Comparison of ENCODE assay signal across 8 cellular contexts in the genomic region with DNA sequence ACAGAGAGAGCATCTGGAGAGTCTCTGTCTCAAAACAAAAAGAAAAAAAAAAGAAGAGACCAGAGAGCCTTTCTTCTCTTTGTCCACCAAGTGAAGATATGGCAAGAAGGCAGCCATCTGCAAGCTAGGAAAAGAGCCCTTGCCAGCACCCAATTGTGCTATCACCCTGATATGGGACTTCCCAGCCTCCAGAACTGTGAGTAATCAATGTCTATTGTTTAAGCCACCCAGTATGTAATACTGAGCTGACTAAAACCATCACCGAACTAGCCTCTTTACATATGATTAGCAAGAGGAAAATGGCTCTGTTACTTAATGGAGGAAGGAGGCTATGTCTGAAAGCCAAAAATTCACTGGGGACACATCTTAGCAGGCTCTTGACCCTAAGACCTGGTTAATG. TPM values are rescaled to one million over a fixed set of nuclear protein-coding genes. Genes with fewer than 3 reads are reported as not detected.
DNase-seq lines count a peak whose midpoint lies in the region; ATAC-seq, FAIRE-seq and TF ChIP-seq lines count a peak whose summit lies in the region.
"Not testable (repeated sequence)": the region's sequence is repeated elsewhere in the genome, so short reads cannot be mapped to it uniquely, and the experiment has no call there.

No MANE protein-coding gene starts in this region.

- not testable (repeated sequence) for TF ChIP-seq CTCF in A549 (IDR thresholded peaks at IDR 0.05); foreskin keratinocyte (conservative IDR thresholded peaks at IDR 0.05); HepG2 (CRISPR knock-in tag; IDR thresholded peaks at IDR 0.05)

- H3K4me1 ChIP-seq in A549, foreskin keratinocyte: not testable (repeated sequence)
- H3K4me1 ChIP-seq in HepG2 (ENCODE audit: insufficient read depth, low read length): peaks cover 14% of the 10 kb centered on the region

- not testable (repeated sequence) for H3K27ac Mint-ChIP-seq in activated CD4-positive, alpha-beta T cell treated with anti-CD3 and anti-CD28 coated beads for 36 hours; activated T-helper 17 cell treated with anti-CD3 and anti-CD28 coated beads, Interleukin-2, amount 50 U/mL, for 72 hours; activated naive CD8-positive, alpha-beta T cell treated with anti-CD3 and anti-CD28 coated beads, Interleukin-2, amount 50 U/mL, for 24 hours

- not testable (repeated sequence) for TF ChIP-seq POLR2A in A549 (IDR thresholded peaks at IDR 0.05; ENCODE audit: low read length); HepG2 (IDR thresholded peaks at IDR 0.05; ENCODE audit: insufficient read depth in 1 of 2, low read depth in 2 of 2, low read length in 2 of 2)

- FAIRE-seq in A549 (lab: Jason Lieb, UNC): peak; percentile 13
- not testable (repeated sequence) for FAIRE-seq in HepG2 (lab: Jason Lieb, UNC)

- WGBS in A549 (ENCODE audit: missing lambda C conversion rate): 60% methylated on average over 1 of the region's 1 CpG
- whole genome bisulfite sequencing in HepG2 (ENCODE audit: low lambda C conversion rate): 80% methylated on average over 1 of the region's 1 CpG

- H3K9me3 Mint-ChIP-seq in activated CD4-positive, alpha-beta T cell treated with anti-CD3 and anti-CD28 coated beads for 36 hours (ENCODE audit: low read depth); activated T-helper 17 cell treated with anti-CD3 and anti-CD28 coated beads, Interleukin-2, amount 50 U/mL, for 72 hours; activated naive CD8-positive, alpha-beta T cell treated with anti-CD3 and anti-CD28 coated beads, Interleukin-2, amount 50 U/mL, for 24 hours: not testable (repeated sequence)

- BruUV-seq in HepG2 (replicated peaks; lab: Mats Ljungman, UMichigan): not testable (repeated sequence)

- intact Hi-C loops in activated CD4-positive, alpha-beta T cell treated with anti-CD3 and anti-CD28 coated beads for 36 hours (cut with DNase I, micrococcal nuclease); HepG2 (cut with micrococcal nuclease; ENCODE audit: unreplicated experiment): not testable (repeated sequence)

- H3K9ac ChIP-seq in HepG2 (ENCODE audit: insufficient read depth, low read depth, low read length): not testable (repeated sequence)

- H4K20me1 ChIP-seq in HepG2 (ENCODE audit: insufficient read depth, low read length): not testable (repeated sequence)

- not testable (repeated sequence) for DNase-seq in A549 (ENCODE audit: low read depth in 1 of 2, low spot score in 1 of 2); activated CD4-positive, alpha-beta T cell treated with anti-CD3 and anti-CD28 coated beads for 36 hours; activated naive CD8-positive, alpha-beta T cell treated with anti-CD3 and anti-CD28 coated beads, Interleukin-2, amount 50 U/mL, for 24 hours; foreskin keratinocyte; HepG2 (ENCODE audit: low spot score); stimulated activated naive CD8-positive, alpha-beta T cell treated with anti-CD3 and anti-CD28 coated beads, Interleukin-15, Interleukin-2, amounts not matched to agents 100 U/mL and 50 U/mL, for 24 hours
- peak; percentile 6 for DNase-seq in dedifferentiated amniotic fluid mesenchymal stem cell (ENCODE audit: extremely low spot score)

- H3K4me3 Mint-ChIP-seq in activated CD4-positive, alpha-beta T cell treated with anti-CD3 and anti-CD28 coated beads for 36 hours; activated T-helper 17 cell treated with anti-CD3 and anti-CD28 coated beads, Interleukin-2, amount 50 U/mL, for 72 hours; activated naive CD8-positive, alpha-beta T cell treated with anti-CD3 and anti-CD28 coated beads, Interleukin-2, amount 50 U/mL, for 24 hours: not testable (repeated sequence)

- not testable (repeated sequence) for H3K4me2 ChIP-seq in A549; HepG2 (ENCODE audit: low read depth, low read length)

- TF ChIP-seq RAD21 in A549 (conservative IDR thresholded peaks at IDR 0.05 in 1 of 2, IDR thresholded peaks at IDR 0.05 in 1 of 2); HepG2 (CRISPR knock-in tag; IDR thresholded peaks at IDR 0.05): not testable (repeated sequence)

- TF ChIP-seq EP300 in A549 (IDR thresholded peaks at IDR 0.05); HepG2 (IDR thresholded peaks at IDR 0.05; ENCODE audit: low read depth in 2 of 2, low read length in 2 of 2); HepG2 (CRISPR knock-in tag; IDR thresholded peaks at IDR 0.05; ENCODE audit: borderline replicate concordance): not testable (repeated sequence)

- not testable (repeated sequence) for ATAC-seq in A549, HepG2
- peak; percentile 57 for ATAC-seq in activated CD4-positive, alpha-beta T cell treated with anti-CD3 and anti-CD28 coated beads for 36 hours
- ATAC-seq in activated T-helper 17 cell treated with anti-CD3 and anti-CD28 coated beads, Interleukin-2, amount 50 U/mL, for 72 hours (replicated peaks): peak; percentile 76
- ATAC-seq in activated naive CD8-positive, alpha-beta T cell treated with anti-CD3 and anti-CD28 coated beads, Interleukin-2, amount 50 U/mL, for 24 hours: peak; percentile 45
- ATAC-seq in foreskin keratinocyte: peak; percentile 16
- peak; percentile 37 for ATAC-seq in stimulated activated naive CD8-positive, alpha-beta T cell treated with anti-CD3 and anti-CD28 coated beads, Interleukin-15, Interleukin-2, amounts not matched to agents 100 U/mL and 50 U/mL, for 24 hours

- POLR2A ChIA-PET in A549 (lab: Yijun Ruan, JAX): interaction anchor here (0.6 to 0.7 kb wide), 2 partner anchors 10 to 63 kb away, joined by 3 read pairs; partner anchors contain the start of gene KANSL1
- POLR2A ChIA-PET in activated CD4-positive, alpha-beta T cell treated with anti-CD3 and anti-CD28 coated beads for 36 hours (lab: Charles Lee); HepG2 (lab: Yijun Ruan, JAX): not testable (repeated sequence)

- not testable (repeated sequence) for H2AFZ ChIP-seq in HepG2 (ENCODE audit: low read length)

- H3K27me3 Mint-ChIP-seq in activated CD4-positive, alpha-beta T cell treated with anti-CD3 and anti-CD28 coated beads for 36 hours; activated T-helper 17 cell treated with anti-CD3 and anti-CD28 coated beads, Interleukin-2, amount 50 U/mL, for 72 hours; activated naive CD8-positive, alpha-beta T cell treated with anti-CD3 and anti-CD28 coated beads, Interleukin-2, amount 50 U/mL, for 24 hours: not testable (repeated sequence)

- in situ Hi-C loops in HepG2 (cut with HindIII; ENCODE audit: extremely low pct_ligation_motif_present, low pct_unique_long_range_greater_than_20kb): loop anchor here (25.0 kb wide), 1 partner anchor 669 kb away; no protein-coding TSS in a partner anchor

- H3K79me2 ChIP-seq in HepG2 (ENCODE audit: insufficient read depth, low read length): not testable (repeated sequence)

- H3K9me3 ChIP-seq in A549; HepG2 (ENCODE audit: low read length): not testable (repeated sequence)

- CTCF ChIA-PET in A549 (lab: Yijun Ruan, JAX): interaction anchor here (0.6 to 3.1 kb wide), 7 partner anchors 9 to 671 kb away, joined by 3 to 18 read pairs (median 5); no protein-coding TSS in a partner anchor
- CTCF ChIA-PET in activated CD4-positive, alpha-beta T cell treated with anti-CD3 and anti-CD28 coated beads for 36 hours (lab: Charles Lee): interaction anchor here (0.8 kb wide), 1 partner anchor 11 kb away, joined by 4 read pairs; no protein-coding TSS in a partner anchor
- CTCF ChIA-PET in HepG2 (lab: Yijun Ruan, JAX; ENCODE audit: low intra/inter-chr PET ratio, low total read pairs): not testable (repeated sequence)

- H3K36me3 Mint-ChIP-seq in activated CD4-positive, alpha-beta T cell treated with anti-CD3 and anti-CD28 coated beads for 36 hours (ENCODE audit: low read depth); activated T-helper 17 cell treated with anti-CD3 and anti-CD28 coated beads, Interleukin-2, amount 50 U/mL, for 72 hours (ENCODE audit: low read depth); activated naive CD8-positive, alpha-beta T cell treated with anti-CD3 and anti-CD28 coated beads, Interleukin-2, amount 50 U/mL, for 24 hours (ENCODE audit: low read depth): not testable (repeated sequence)

- H3K27me3 ChIP-seq in foreskin keratinocyte; HepG2 (ENCODE audit: control insufficient read depth in 1 of 2, insufficient read depth in 2 of 2, low read length in 2 of 2): not testable (repeated sequence)

- H3K36me3 ChIP-seq in HepG2 (replicated peaks in 1 of 2; ENCODE audit: control insufficient read depth in 1 of 2, insufficient read depth in 2 of 2, low read length in 2 of 2): not testable (repeated sequence)

- H3K27ac ChIP-seq in A549; foreskin keratinocyte; HepG2 (ENCODE audit: extremely low read length, insufficient read depth, low read length): not testable (repeated sequence)

- H3K4me1 Mint-ChIP-seq in activated CD4-positive, alpha-beta T cell treated with anti-CD3 and anti-CD28 coated beads for 36 hours; activated T-helper 17 cell treated with anti-CD3 and anti-CD28 coated beads, Interleukin-2, amount 50 U/mL, for 72 hours; activated naive CD8-positive, alpha-beta T cell treated with anti-CD3 and anti-CD28 coated beads, Interleukin-2, amount 50 U/mL, for 24 hours: not testable (repeated sequence)

- H3K4me3 ChIP-seq in A549; HepG2 (replicated peaks in 1 of 3; ENCODE audit: insufficient read depth in 1 of 3, low read depth in 2 of 3, low read length in 3 of 3): not testable (repeated sequence)

RNA-seq across cellular contexts. Expression of gene LRRC37A, which starts 38.6 kb away (rescaled TPM):
- 2.4 and 2.6 TPM in 2 replicates for polyA plus RNA-seq in A549 (2011; rRNA removed)
- polyA plus RNA-seq in A549 (2012; cell fraction: cytosol; rRNA removed): 0.98 and 1.2 TPM in 2 replicates
- 1.0 and 1.2 TPM in 2 replicates for polyA plus RNA-seq in A549 (2012; cell fraction: nucleus; rRNA removed)
- 0.36 to 0.43 TPM (median 0.36 TPM) in 3 replicates for polyA plus RNA-seq in A549 (2017; fragmentation: RNase III; extraction: RNeasy Plus Mini Kit Qiagen cat#74134 plus additional on column Dnase treatment)
- polyA minus RNA-seq in A549 (2011; rRNA and poly(A)+ RNA removed): 3.1 and 4.4 TPM in 2 replicates
- 1 to 10 TPM in 1 of 2 experiments, under 1 TPM in 1; 0.85 to 1.0 TPM for total RNA-seq in activated CD4-positive, alpha-beta T cell treated with anti-CD3 and anti-CD28 coated beads for 36 hours
- total RNA-seq in activated T-helper 17 cell treated with anti-CD3 and anti-CD28 coated beads, Interleukin-2, amount 50 U/mL, for 72 hours: 1 to 10 TPM; 1.8 to 3.7 TPM
- 1.1 and 2.3 TPM in 2 replicates for total RNA-seq in foreskin keratinocyte
- polyA plus RNA-seq in foreskin keratinocyte: 0.28 and 0.94 TPM in 2 replicates
- 0.67 and 0.97 TPM in 2 replicates for total RNA-seq in HepG2 (2016; rRNA removed; fragmentation: Illumina TruSeq; extraction: Trizol)
- 0.91 and 1.2 TPM in 2 replicates for total RNA-seq in HepG2 (2016; cell fraction: cytosol; rRNA removed; fragmentation: Illumina TruSeq; extraction: Trizol; ENCODE audit: low read depth)
- 0.65 and 0.69 TPM in 2 replicates for total RNA-seq in HepG2 (2016; cell fraction: insoluble cytoplasmic fraction; rRNA removed; fragmentation: Illumina TruSeq; extraction: Trizol)
- 0.76 and 0.83 TPM in 2 replicates for total RNA-seq in HepG2 (2016; cell fraction: membrane; rRNA removed; fragmentation: Illumina TruSeq; extraction: Trizol)
- 1.5 and 1.6 TPM in 2 replicates for total RNA-seq in HepG2 (2016; cell fraction: nucleus; rRNA removed; fragmentation: Illumina TruSeq; extraction: Trizol)
- 1.0 and 1.3 TPM in 2 replicates for polyA plus RNA-seq in HepG2 (2011; rRNA removed)
- 0.28 and 0.36 TPM in 2 replicates for polyA plus RNA-seq in HepG2 (2011; cell fraction: cytosol; rRNA removed)
- polyA plus RNA-seq in HepG2 (2011; cell fraction: nucleus; rRNA removed): 1.1 and 1.2 TPM in 2 replicates
- polyA plus RNA-seq in HepG2 (2012): 1.5 and 1.7 TPM in 2 replicates
- 0.19 and 0.36 TPM in 2 replicates for polyA plus RNA-seq in HepG2 (2016; cell fraction: cytosol; fragmentation: Illumina TruSeq; extraction: Trizol; ENCODE audit: low read depth)
- 0.74 and 0.97 TPM in 2 replicates for polyA plus RNA-seq in HepG2 (2016; cell fraction: insoluble cytoplasmic fraction; fragmentation: Illumina TruSeq; extraction: Trizol; ENCODE audit: low read depth)
- polyA plus RNA-seq in HepG2 (2016; cell fraction: membrane; fragmentation: Illumina TruSeq; extraction: Trizol; ENCODE audit: low read depth): 0.45 and 0.54 TPM in 2 replicates
- 1.3 and 1.9 TPM in 2 replicates for polyA plus RNA-seq in HepG2 (2016; cell fraction: nucleus; fragmentation: Illumina TruSeq; extraction: Trizol; ENCODE audit: insufficient read depth, low read depth)
- 2.1 and 7.4 TPM in 2 replicates for polyA minus RNA-seq in HepG2 (2011; rRNA and poly(A)+ RNA removed; ENCODE audit: low replicate concordance)
- 0.20 and 0.79 TPM in 2 replicates for polyA minus RNA-seq in HepG2 (2011; cell fraction: cytosol; rRNA and poly(A)+ RNA removed)
- 2.6 and 4.1 TPM in 2 replicates for polyA minus RNA-seq in HepG2 (2011; cell fraction: nucleus; rRNA and poly(A)+ RNA removed)
